Comparison of ENCODE assay signal across 23 cellular contexts in genomic region chr4:6529021-6529420, GRCh38. TPM values are rescaled to one million over a fixed set of nuclear protein-coding genes. Genes with fewer than 3 reads are reported as not detected.
"Had no signal": no experiment of that assay in that cellular context is flagged by ENCODE, and none has a peak within 500 bp of the region (broad histone marks: within the 10 kb centered on the region; RNA-seq: fewer than 3 reads in every experiment).

No MANE protein-coding gene starts in this region.

- H3K36me3 Mint-ChIP-seq: activated CD8-positive, alpha-beta memory T cell treated with anti-CD3 and anti-CD28 coated beads, Interleukin-2, amount 10 ng/mL, durations not matched to agents 7 days and 5 days; mesothelial cell of epicardium; WTC11 had no signal

- H3K4me1 Mint-ChIP-seq: activated CD4-positive, alpha-beta memory T cell treated with anti-CD3 and anti-CD28 coated beads, Interleukin-2, amount 10 ng/mL, durations not matched to agents 7 days and 5 days; activated CD8-positive, alpha-beta memory T cell treated with anti-CD3 and anti-CD28 coated beads, Interleukin-2, amount 10 ng/mL, durations not matched to agents 7 days and 5 days; mesothelial cell of epicardium; nephron had no signal

- H3K27me3 Mint-ChIP-seq: activated CD8-positive, alpha-beta memory T cell treated with anti-CD3 and anti-CD28 coated beads, Interleukin-2, amount 10 ng/mL, durations not matched to agents 7 days and 5 days had no signal

- H3K4me1 ChIP-seq: body of pancreas, prostate gland, spleen, upper lobe of right lung had no signal

- H3K36me3 ChIP-seq: prostate gland, spleen, upper lobe of right lung had no signal

- H3K4me3 Mint-ChIP-seq: activated CD4-positive, alpha-beta memory T cell treated with anti-CD3 and anti-CD28 coated beads, Interleukin-2, amount 10 ng/mL, durations not matched to agents 7 days and 5 days; activated CD8-positive, alpha-beta memory T cell treated with anti-CD3 and anti-CD28 coated beads, Interleukin-2, amount 10 ng/mL, durations not matched to agents 7 days and 5 days; activated naive CD4-positive, alpha-beta T cell treated with anti-CD3 and anti-CD28 coated beads for 36 hours; mesothelial cell of epicardium; nephron; T-helper 2 cell treated with Interferon-gamma antibody and Interleukin-4, amounts not matched to agents 5 μg/mL and 100 μg/mL, for 36 hours; WTC11 had no signal

- DNase-seq: activated CD4-positive, alpha-beta memory T cell treated with anti-CD3 and anti-CD28 coated beads, Interleukin-2, amount 10 ng/mL, durations not matched to agents 7 days and 5 days; activated CD4-positive, alpha-beta T cell treated with anti-CD3 and anti-CD28 coated beads for 4 hours; activated CD8-positive, alpha-beta memory T cell treated with anti-CD3 and anti-CD28 coated beads, Interleukin-2, amount 10 ng/mL, durations not matched to agents 7 days and 5 days; activated naive CD4-positive, alpha-beta T cell treated with anti-CD3 and anti-CD28 coated beads for 36 hours; body of pancreas; foreskin melanocyte; hypothalamus; kidney; spleen; stimulated activated CD8-positive, alpha-beta memory T cell treated with anti-CD3 and anti-CD28 coated beads, Interleukin-4, amount 100 ng/mL, for 48 hours; stimulated activated naive CD4-positive, alpha-beta T cell; SW 1271; upper lobe of right lung had no signal

- H3K4me3 ChIP-seq: body of pancreas, dorsolateral prefrontal cortex, lung, prostate gland, spleen, upper lobe of right lung had no signal

- H3K27ac Mint-ChIP-seq: activated CD4-positive, alpha-beta memory T cell treated with anti-CD3 and anti-CD28 coated beads, Interleukin-2, amount 10 ng/mL, durations not matched to agents 7 days and 5 days; activated CD8-positive, alpha-beta memory T cell treated with anti-CD3 and anti-CD28 coated beads, Interleukin-2, amount 10 ng/mL, durations not matched to agents 7 days and 5 days; activated naive CD4-positive, alpha-beta T cell treated with anti-CD3 and anti-CD28 coated beads for 36 hours; mesothelial cell of epicardium; nephron; T-helper 2 cell treated with Interferon-gamma antibody and Interleukin-4, amounts not matched to agents 5 μg/mL and 100 μg/mL, for 36 hours had no signal

- ATAC-seq: activated CD8-positive, alpha-beta memory T cell treated with anti-CD3 and anti-CD28 coated beads, Interleukin-2, amount 10 ng/mL, durations not matched to agents 7 days and 5 days; body of pancreas; left lobe of liver; sciatic nerve; upper lobe of right lung; WTC11 had no signal

- H3K27me3 ChIP-seq: body of pancreas, dorsolateral prefrontal cortex, upper lobe of right lung had no signal

- H3K9me3 ChIP-seq: body of pancreas, prostate gland, spleen, upper lobe of right lung had no signal

- H3K27ac ChIP-seq: body of pancreas, epithelial cell of prostate, prostate gland, spleen, upper lobe of right lung had no signal

RNA-seq across cellular contexts. Expression of gene PPP2R2C, which starts 56.6 kb away (rescaled TPM):
- total RNA-seq: activated CD4-positive, alpha-beta memory T cell treated with anti-CD3 and anti-CD28 coated beads, Interleukin-2, amount 10 ng/mL, durations not matched to agents 7 days and 5 days; activated CD8-positive, alpha-beta memory T cell treated with anti-CD3 and anti-CD28 coated beads, Interleukin-2, amount 10 ng/mL, durations not matched to agents 7 days and 5 days; activated naive CD4-positive, alpha-beta T cell treated with anti-CD3 and anti-CD28 coated beads for 36 hours had no signal
